Comparison of ENCODE assay signal across 8 cellular contexts in genomic region chr4:143207555-143207954, GRCh38. TPM values are rescaled to one million over a fixed set of nuclear protein-coding genes. Genes with fewer than 3 reads are reported as not detected.
DNase-seq lines count a peak whose midpoint lies in the region; ATAC-seq and TF ChIP-seq lines count a peak whose summit lies in the region.

No MANE protein-coding gene starts in this region.

- no peak overlapping the region for H3K27ac Mint-ChIP-seq in activated CD4-positive, alpha-beta memory T cell treated with anti-CD3 and anti-CD28 coated beads, Interleukin-2, amount 10 ng/mL, durations not matched to agents 7 days and 5 days

- no peaks in the 10 kb centered on the region for H3K27me3 Mint-ChIP-seq in activated CD4-positive, alpha-beta memory T cell treated with anti-CD3 and anti-CD28 coated beads, Interleukin-2, amount 10 ng/mL, durations not matched to agents 7 days and 5 days

- peaks cover 1% of the 10 kb centered on the region for H3K4me1 Mint-ChIP-seq in activated CD4-positive, alpha-beta memory T cell treated with anti-CD3 and anti-CD28 coated beads, Interleukin-2, amount 10 ng/mL, durations not matched to agents 7 days and 5 days

- DNase-seq in DMS114 treated with DMSO at 0.1 percent for 48 hours (lab: John Stamatoyannopoulos, UW; ENCODE audit: unreplicated experiment) (peak; percentile 23), NCI-H2227 treated with DMSO at 0.1 percent for 48 hours (lab: John Stamatoyannopoulos, UW) (peak; percentile 4), epithelial cell of esophagus (ENCODE audit: low read depth) (peak; percentile 44), myocyte (ENCODE audit: low read depth) (peak; percentile 31), NCI-H1105 treated with DMSO at 0.1 percent for 48 hours (lab: John Stamatoyannopoulos, UW) (no peak)
- DNase-seq in activated CD4-positive, alpha-beta memory T cell treated with anti-CD3 and anti-CD28 coated beads, Interleukin-2, amount 10 ng/mL, durations not matched to agents 7 days and 5 days = no peak
- DNase-seq in activated CD8-positive, alpha-beta memory T cell treated with anti-CD3 and anti-CD28 coated beads, Interleukin-2, amount 50 U/mL, for 48 hours = no peak

- H3K4me3 ChIP-seq in epithelial cell of esophagus (ENCODE audit: low read length) = no peak overlapping the region

- CTCF ChIA-PET in activated CD4-positive, alpha-beta memory T cell treated with anti-CD3 and anti-CD28 coated beads, Interleukin-2, amount 10 ng/mL, durations not matched to agents 7 days and 5 days (lab: Charles Lee) = no interaction called here

- POLR2A ChIA-PET in activated CD4-positive, alpha-beta memory T cell treated with anti-CD3 and anti-CD28 coated beads, Interleukin-2, amount 10 ng/mL, durations not matched to agents 7 days and 5 days (lab: Charles Lee) = no interaction called here

- ATAC-seq in GM19467 (IDR thresholded peaks at IDR 0.05; ENCODE audit: unreplicated experiment) = no peak

- H3K4me3 Mint-ChIP-seq in activated CD4-positive, alpha-beta memory T cell treated with anti-CD3 and anti-CD28 coated beads, Interleukin-2, amount 10 ng/mL, durations not matched to agents 7 days and 5 days = no peak overlapping the region

- no peaks in the 10 kb centered on the region for H3K9me3 Mint-ChIP-seq in activated CD4-positive, alpha-beta memory T cell treated with anti-CD3 and anti-CD28 coated beads, Interleukin-2, amount 10 ng/mL, durations not matched to agents 7 days and 5 days

- peak; percentile 44 for TF ChIP-seq CTCF in epithelial cell of esophagus (IDR thresholded peaks at IDR 0.05; ENCODE audit: insufficient read depth, low read depth, low read length, missing control alignments)

- H3K36me3 Mint-ChIP-seq in activated CD4-positive, alpha-beta memory T cell treated with anti-CD3 and anti-CD28 coated beads, Interleukin-2, amount 10 ng/mL, durations not matched to agents 7 days and 5 days (ENCODE audit: low read depth) = peaks cover 49% of the 10 kb centered on the region

RNA-seq across cellular contexts. Expression of gene USP38, which starts 22.8 kb away (rescaled TPM):
- 24.4 and 29.8 TPM in 2 replicates for total RNA-seq in myocyte
- 9.1 TPM for polyA plus RNA-seq in myocyte (2012)
- 10 to 100 TPM; 25.9 to 27.9 TPM for total RNA-seq in activated CD4-positive, alpha-beta memory T cell treated with anti-CD3 and anti-CD28 coated beads, Interleukin-2, amount 10 ng/mL, durations not matched to agents 7 days and 5 days

Comparison
In these comparisons a context has a peak if more than half of its experiments do, and no peak if none do; other contexts are left out.
1. DNase-seq: peak in DMS114 treated with DMSO at 0.1 percent for 48 hours (single experiment), NCI-H2227 treated with DMSO at 0.1 percent for 48 hours (single experiment), epithelial cell of esophagus (single experiment) and myocyte (single experiment); none in activated CD4-positive, alpha-beta memory T cell treated with anti-CD3 and anti-CD28 coated beads, Interleukin-2, amount 10 ng/mL, durations not matched to agents 7 days and 5 days (single experiment), activated CD8-positive, alpha-beta memory T cell treated with anti-CD3 and anti-CD28 coated beads, Interleukin-2, amount 50 U/mL, for 48 hours (single experiment) and NCI-H1105 treated with DMSO at 0.1 percent for 48 hours (single experiment).